ENCODE assay signal across 15 cellular contexts in genomic region chr11:92841719-92842118, GRCh38.
DNase-seq lines count a peak whose midpoint lies in the region; FAIRE-seq and TF ChIP-seq lines count a peak whose summit lies in the region.
"Had no signal": no experiment of that assay in that cellular context is flagged by ENCODE, and none has a peak within 500 bp of the region (broad histone marks: within the 10 kb centered on the region; RNA-seq: fewer than 3 reads in every experiment).

No MANE protein-coding gene starts in this region.

- no peak for TF ChIP-seq CTCF in astrocyte (IDR thresholded peaks at IDR 0.05; ENCODE audit: insufficient read depth, low read depth, low read length)
- TF ChIP-seq CTCF in nephron progenitor cell (IDR thresholded peaks at IDR 0.05), result no peak

- no peak overlapping the region for H3K4me3 ChIP-seq in GM23248
- H3K4me3 ChIP-seq in astrocyte (ENCODE audit: insufficient read depth, low read depth, low read length), result no peak overlapping the region
- H3K4me3 ChIP-seq: PC-9 had no signal

- H2AFZ ChIP-seq in GM23248 (no peak overlapping the region), astrocyte (ENCODE audit: low read depth, low read length) (no peak overlapping the region)
- H2AFZ ChIP-seq: PC-9 had no signal

- no peaks in the 10 kb centered on the region for H3K27me3 Mint-ChIP-seq in astrocyte (ENCODE audit: low read depth, unreplicated experiment)
- no peaks in the 10 kb centered on the region for H3K27me3 Mint-ChIP-seq in nephron progenitor cell (ENCODE audit: low read depth, poor library complexity)

- H3K27ac Mint-ChIP-seq in astrocyte (ENCODE audit: unreplicated experiment) (peak overlapping the region; percentile 56), nephron progenitor cell (peak overlapping the region; percentile 57)

- H3K9me3 ChIP-seq in GM23248 (ENCODE audit: low read depth), result no peaks in the 10 kb centered on the region
- H3K9me3 ChIP-seq in astrocyte (ENCODE audit: insufficient read depth, low read depth, low read length), result no peaks in the 10 kb centered on the region

- no peak overlapping the region for H3K4me2 ChIP-seq in GM23248 (ENCODE audit: unreplicated experiment)
- H3K4me2 ChIP-seq in astrocyte (ENCODE audit: low read length), result no peak overlapping the region
- H3K4me2 ChIP-seq: PC-9 had no signal

- H3K36me3 ChIP-seq in GM23248 (ENCODE audit: low read depth) (no peaks in the 10 kb centered on the region), astrocyte (ENCODE audit: insufficient read depth, low read length) (no peaks in the 10 kb centered on the region)

- peak; percentile 43 for DNase-seq in NCI-H1092 treated with DMSO at 0.1 percent for 48 hours (lab: John Stamatoyannopoulos, UW)
- DNase-seq in NCI-H1092 (lab: John Stamatoyannopoulos, UW), result no peak
- DNase-seq in GM23248, result peak; percentile 32
- peak; percentile 20 for DNase-seq in astrocyte (ENCODE audit: low read depth)
- DNase-seq in nephron progenitor cell, result no peak
- no peak for DNase-seq in putamen (ENCODE audit: low spot score)
- DNase-seq in activated naive CD4-positive, alpha-beta T cell (lab: John Stamatoyannopoulos, UW), result no peak
- DNase-seq in effector CD4-positive, alpha-beta T cell, result no peak
- DNase-seq: DMS53, GDM1, GOT3, NCI-H187, NCI-H524 treated with DMSO at 0.1 percent for 48 hours, PC-9 had no signal

- H3K27me3 ChIP-seq in GM23248 (replicated peaks; ENCODE audit: insufficient read depth) (no peaks in the 10 kb centered on the region), astrocyte (ENCODE audit: insufficient read depth, low read length) (no peaks in the 10 kb centered on the region)

- H3K9me2 ChIP-seq in GM23248 (ENCODE audit: insufficient read depth), result no peaks in the 10 kb centered on the region

- H3K9me3 Mint-ChIP-seq in astrocyte (ENCODE audit: unreplicated experiment) (no peaks in the 10 kb centered on the region), nephron progenitor cell (no peaks in the 10 kb centered on the region)

- in situ Hi-C loops in GM23248 (cut with MboI), result no loop called here

- H3K9ac ChIP-seq in GM23248 (no peak overlapping the region), astrocyte (ENCODE audit: low read length) (no peak overlapping the region)

- H4K20me1 ChIP-seq in GM23248 (ENCODE audit: insufficient read depth), result no peaks in the 10 kb centered on the region
- no peaks in the 10 kb centered on the region for H4K20me1 ChIP-seq in astrocyte (ENCODE audit: insufficient read depth, low read length)

- H3K4me3 Mint-ChIP-seq in astrocyte (ENCODE audit: unreplicated experiment) (no peak overlapping the region), nephron progenitor cell (peak overlapping the region; percentile 41)

- H3K27ac ChIP-seq in GM23248 (no peak overlapping the region), astrocyte (ENCODE audit: low read depth, low read length) (no peak overlapping the region)
- H3K27ac ChIP-seq: PC-9 had no signal

- peaks cover 39% of the 10 kb centered on the region for H3K4me1 Mint-ChIP-seq in astrocyte (ENCODE audit: low read depth, unreplicated experiment)
- H3K4me1 Mint-ChIP-seq in nephron progenitor cell, result peaks cover 98% of the 10 kb centered on the region

- H3F3A ChIP-seq in GM23248 (ENCODE audit: insufficient read depth), result peaks cover 6% of the 10 kb centered on the region; the same call in 1 of the 2 replicates

- H3K4me1 ChIP-seq in GM23248 (ENCODE audit: insufficient read depth), result no peaks in the 10 kb centered on the region
- H3K4me1 ChIP-seq in astrocyte (ENCODE audit: insufficient read depth, low read length), result peaks cover 9% of the 10 kb centered on the region

- 35 to 40% methylated on average over 1 of the region's 1 CpG for WGBS in GM23248 (ENCODE audit: low coverage in 1 of 2, low lambda C conversion rate in 2 of 2, missing lambda C conversion rate in 2 of 2), 2 experiments

- FAIRE-seq in astrocyte (lab: Jason Lieb, UNC), result no peak
- FAIRE-seq: HTR-8/SVneo had no signal

- H3K79me2 ChIP-seq in GM23248 (ENCODE audit: insufficient read depth) (no peaks in the 10 kb centered on the region), astrocyte (ENCODE audit: insufficient read depth, low read length) (no peaks in the 10 kb centered on the region)

- H3K36me3 Mint-ChIP-seq in astrocyte (ENCODE audit: low read depth, unreplicated experiment) (peaks cover 32% of the 10 kb centered on the region), nephron progenitor cell (ENCODE audit: low read depth) (peaks cover 31% of the 10 kb centered on the region)

Comparison
In these comparisons a context has a peak if more than half of its experiments do, and no peak if none do; other contexts are left out.
1. DNase-seq: peak in NCI-H1092 treated with DMSO at 0.1 percent for 48 hours (single experiment), GM23248 (single experiment) and astrocyte (single experiment); none in NCI-H1092 (single experiment), nephron progenitor cell (single experiment), putamen (single experiment), activated naive CD4-positive, alpha-beta T cell (0 of 4) and effector CD4-positive, alpha-beta T cell (single experiment).